In the genomic region with DNA sequence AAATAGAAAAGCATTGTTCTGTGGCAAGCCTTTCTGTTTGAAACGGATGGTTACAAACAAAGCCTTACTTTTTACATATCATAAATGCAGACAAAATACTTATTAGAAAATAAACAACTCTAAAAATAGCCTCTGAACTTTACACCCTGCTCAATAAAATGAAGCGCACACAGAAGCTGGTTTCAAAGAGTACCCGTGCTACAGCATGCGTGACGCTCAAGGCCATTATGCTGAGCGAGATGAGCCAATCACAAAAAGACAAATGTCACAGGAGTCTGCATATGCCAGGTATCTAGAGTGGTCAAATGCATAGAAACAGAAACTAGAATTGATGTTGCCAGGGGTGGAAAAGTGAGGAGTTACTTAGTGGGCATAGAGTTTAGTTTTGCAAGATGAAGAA, we compare ENCODE assay signal across 22 cellular contexts.
"Had no signal": no experiment of that assay in that cellular context is flagged by ENCODE, and none has a peak within 500 bp of the region (broad histone marks: within the 10 kb centered on the region; RNA-seq: fewer than 3 reads in every experiment).

No MANE protein-coding gene starts in this region.

- H3K4me1 ChIP-seq: SJSA1 had no signal

- FAIRE-seq: HTR-8/SVneo, RCC 7860 had no signal

- H3K9me3 ChIP-seq: SJSA1 had no signal

- H3K4me3 ChIP-seq: SJSA1, SK-N-MC had no signal

- H3K36me3 ChIP-seq: SJSA1 had no signal

- H3K27me3 ChIP-seq: SJSA1 had no signal

- DNase-seq: KBM-7, MV-4-11, NCI-H1048, NCI-H1105, NCI-H1417, NCI-H1436 treated with DMSO at 0.1 percent for 48 hours, NCI-H1694, NCI-H187 treated with DMSO at 0.1 percent for 48 hours, NCI-H2029 treated with DMSO at 0.1 percent for 48 hours, NCI-H2171 treated with DMSO at 0.1 percent for 48 hours, NCI-H345, NCI-H446 treated with DMSO at 0.1 percent for 48 hours, NCI-H524 treated with DMSO at 0.1 percent for 48 hours, NCI-H69, NCI-H774, Right ventricle myocardium superior, RPMI8226, SIG-M5 had no signal

- H3K27ac ChIP-seq: SJSA1, SK-N-MC had no signal
